In genomic region chr15:40782609-40783227, GRCh38 we compare ENCODE assay signal across 8 cellular contexts. TPM values are rescaled to one million over a fixed set of nuclear protein-coding genes. Genes with fewer than 3 reads are reported as not detected.
DNase-seq lines count a peak whose midpoint lies in the region; ATAC-seq, FAIRE-seq and TF ChIP-seq lines count a peak whose summit lies in the region.

No MANE protein-coding gene starts in this region.

- H3K9me3 ChIP-seq in mucosa of descending colon: no peaks in the 10 kb centered on the region

- in situ Hi-C loops in Caki2 (cut with HindIII; ENCODE audit: low pct_unique_long_range_greater_than_20kb, low sequenced_read_pairs): no loop called here

- H3K27me3 ChIP-seq in bronchial epithelial cell (ENCODE audit: control insufficient read depth, insufficient read depth, low read length): no peaks in the 10 kb centered on the region

- FAIRE-seq in bronchial epithelial cell (lab: Jason Lieb, UNC): peak; percentile 62

- no peak overlapping the region for H3K4me3 ChIP-seq in bronchial epithelial cell (ENCODE audit: low read depth, low read length)
- H3K4me3 ChIP-seq in mucosa of descending colon: no peak overlapping the region

- peaks cover 15% of the 10 kb centered on the region for H3K4me1 ChIP-seq in mucosa of descending colon (ENCODE audit: low read depth)

- H3K27ac ChIP-seq in VCaP: peak overlapping the region; percentile 95

- DNase-seq in Caki2 (ENCODE audit: low read depth) (peak; percentile 60), NCI-H1694 (lab: John Stamatoyannopoulos, UW) (peak; percentile 5), bronchial epithelial cell (ENCODE audit: low read depth) (peak; percentile 65), mucosa of descending colon (peak; percentile 86 to 91 (median 91)), T1000 (lab: John Stamatoyannopoulos, UW) (no peak)
- peak; percentile 43 to 77 (median 70) for DNase-seq in stimulated activated naive CD4-positive, alpha-beta T cell (lab: John Stamatoyannopoulos, UW)

- ATAC-seq in GM21723 (IDR thresholded peaks at IDR 0.05; ENCODE audit: unreplicated experiment) (peak; percentile 82), mucosa of descending colon (peak; percentile 92)

- H3K36me3 ChIP-seq in bronchial epithelial cell (ENCODE audit: control insufficient read depth, insufficient read depth, low read length): peaks cover 13% of the 10 kb centered on the region
- H3K36me3 ChIP-seq in mucosa of descending colon (ENCODE audit: low read depth): peaks cover 3% of the 10 kb centered on the region

- TF ChIP-seq CTCF in VCaP (conservative IDR thresholded peaks at IDR 0.05): peak; percentile 91
- peak; percentile 97 for TF ChIP-seq CTCF in bronchial epithelial cell (IDR thresholded peaks at IDR 0.05; ENCODE audit: insufficient read depth, low read length, severe bottlenecking)
- TF ChIP-seq CTCF in mucosa of descending colon (IDR thresholded peaks at IDR 0.05): peak; percentile 73

- intact Hi-C loops in mucosa of descending colon (cut with DNase I, micrococcal nuclease): loop anchor here in 1 of 2 donors (10.0 kb wide), 1 partner anchor 88 kb away; the partner anchor contains the start of gene RAD51

RNA-seq across cellular contexts. Expression of gene C15orf62, which starts 12.9 kb away (rescaled TPM):
- total RNA-seq in Caki2 (2014; rRNA removed; shearing (Covaris generic); ENCODE audit: low replicate concordance): 0.27 and 0.64 TPM in 2 replicates
- total RNA-seq in bronchial epithelial cell (1.8 and 2.7 TPM in 2 replicates), mucosa of descending colon (under 1 TPM; 0.32 to 0.63 (median 0.35) TPM)

RNA-seq across cellular contexts. Expression of gene GCHFR, which starts 18.9 kb away (rescaled TPM):
- total RNA-seq in Caki2 (2014; rRNA removed; shearing (Covaris generic); ENCODE audit: low replicate concordance): 73.4 and 105 TPM in 2 replicates
- total RNA-seq in bronchial epithelial cell: 12.4 and 13.8 TPM in 2 replicates
- 10 to 100 TPM; 12.0 to 25.5 (median 18.2) TPM for total RNA-seq in mucosa of descending colon

RNA-seq across cellular contexts. Expression of gene ZFYVE19, which starts 24.2 kb away (rescaled TPM):
- total RNA-seq in Caki2 (2014; rRNA removed; shearing (Covaris generic); ENCODE audit: low replicate concordance): 88.7 and 100 TPM in 2 replicates
- 30.3 and 34.0 TPM in 2 replicates for total RNA-seq in bronchial epithelial cell
- 10 to 100 TPM; 22.2 to 37.5 (median 36.5) TPM for total RNA-seq in mucosa of descending colon

RNA-seq across cellular contexts. Expression of gene DNAJC17, which starts 24.6 kb away (rescaled TPM):
- 51.3 and 103 TPM in 2 replicates for total RNA-seq in Caki2 (2014; rRNA removed; shearing (Covaris generic); ENCODE audit: low replicate concordance)
- total RNA-seq in bronchial epithelial cell (21.1 and 30.7 TPM in 2 replicates), mucosa of descending colon (10 to 100 TPM; 29.6 to 47.6 (median 36.5) TPM)

RNA-seq across cellular contexts. Expression of gene RMDN3, which starts 27.7 kb away (rescaled TPM):
- 27.7 and 29.0 TPM in 2 replicates for total RNA-seq in Caki2 (2014; rRNA removed; shearing (Covaris generic); ENCODE audit: low replicate concordance)
- total RNA-seq in bronchial epithelial cell (15.0 and 20.1 TPM in 2 replicates), mucosa of descending colon (10 to 100 TPM; 30.1 to 38.4 (median 37.8) TPM)
